In the genomic region with DNA sequence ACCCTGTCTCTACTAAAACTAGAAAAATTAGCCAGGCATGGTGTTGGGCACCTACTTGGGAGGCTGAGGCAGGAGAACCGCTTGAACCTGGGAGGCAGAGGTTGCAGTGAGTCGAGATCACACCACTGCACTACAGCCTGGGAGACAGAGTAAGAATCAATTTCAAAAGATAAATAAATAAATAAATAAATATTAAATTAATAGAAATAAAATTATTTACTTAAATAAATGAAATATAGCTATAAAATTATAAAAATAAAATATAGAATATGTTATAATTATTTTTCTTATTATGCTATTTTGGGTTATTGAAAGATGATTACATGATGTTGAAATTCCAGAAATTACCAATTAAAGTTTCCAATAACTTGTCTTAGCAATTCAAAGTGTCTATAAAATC, we compare ENCODE assay signal across 1 cellular context.
TF ChIP-seq lines count a peak whose summit lies in the region.

No MANE protein-coding gene starts in this region.

TF ChIP-seq in GM23338, 12 proteins besides CTCF, POLR2A, EP300 and RAD21 (continued from another document):
- TF ChIP-seq, protein P1, sequence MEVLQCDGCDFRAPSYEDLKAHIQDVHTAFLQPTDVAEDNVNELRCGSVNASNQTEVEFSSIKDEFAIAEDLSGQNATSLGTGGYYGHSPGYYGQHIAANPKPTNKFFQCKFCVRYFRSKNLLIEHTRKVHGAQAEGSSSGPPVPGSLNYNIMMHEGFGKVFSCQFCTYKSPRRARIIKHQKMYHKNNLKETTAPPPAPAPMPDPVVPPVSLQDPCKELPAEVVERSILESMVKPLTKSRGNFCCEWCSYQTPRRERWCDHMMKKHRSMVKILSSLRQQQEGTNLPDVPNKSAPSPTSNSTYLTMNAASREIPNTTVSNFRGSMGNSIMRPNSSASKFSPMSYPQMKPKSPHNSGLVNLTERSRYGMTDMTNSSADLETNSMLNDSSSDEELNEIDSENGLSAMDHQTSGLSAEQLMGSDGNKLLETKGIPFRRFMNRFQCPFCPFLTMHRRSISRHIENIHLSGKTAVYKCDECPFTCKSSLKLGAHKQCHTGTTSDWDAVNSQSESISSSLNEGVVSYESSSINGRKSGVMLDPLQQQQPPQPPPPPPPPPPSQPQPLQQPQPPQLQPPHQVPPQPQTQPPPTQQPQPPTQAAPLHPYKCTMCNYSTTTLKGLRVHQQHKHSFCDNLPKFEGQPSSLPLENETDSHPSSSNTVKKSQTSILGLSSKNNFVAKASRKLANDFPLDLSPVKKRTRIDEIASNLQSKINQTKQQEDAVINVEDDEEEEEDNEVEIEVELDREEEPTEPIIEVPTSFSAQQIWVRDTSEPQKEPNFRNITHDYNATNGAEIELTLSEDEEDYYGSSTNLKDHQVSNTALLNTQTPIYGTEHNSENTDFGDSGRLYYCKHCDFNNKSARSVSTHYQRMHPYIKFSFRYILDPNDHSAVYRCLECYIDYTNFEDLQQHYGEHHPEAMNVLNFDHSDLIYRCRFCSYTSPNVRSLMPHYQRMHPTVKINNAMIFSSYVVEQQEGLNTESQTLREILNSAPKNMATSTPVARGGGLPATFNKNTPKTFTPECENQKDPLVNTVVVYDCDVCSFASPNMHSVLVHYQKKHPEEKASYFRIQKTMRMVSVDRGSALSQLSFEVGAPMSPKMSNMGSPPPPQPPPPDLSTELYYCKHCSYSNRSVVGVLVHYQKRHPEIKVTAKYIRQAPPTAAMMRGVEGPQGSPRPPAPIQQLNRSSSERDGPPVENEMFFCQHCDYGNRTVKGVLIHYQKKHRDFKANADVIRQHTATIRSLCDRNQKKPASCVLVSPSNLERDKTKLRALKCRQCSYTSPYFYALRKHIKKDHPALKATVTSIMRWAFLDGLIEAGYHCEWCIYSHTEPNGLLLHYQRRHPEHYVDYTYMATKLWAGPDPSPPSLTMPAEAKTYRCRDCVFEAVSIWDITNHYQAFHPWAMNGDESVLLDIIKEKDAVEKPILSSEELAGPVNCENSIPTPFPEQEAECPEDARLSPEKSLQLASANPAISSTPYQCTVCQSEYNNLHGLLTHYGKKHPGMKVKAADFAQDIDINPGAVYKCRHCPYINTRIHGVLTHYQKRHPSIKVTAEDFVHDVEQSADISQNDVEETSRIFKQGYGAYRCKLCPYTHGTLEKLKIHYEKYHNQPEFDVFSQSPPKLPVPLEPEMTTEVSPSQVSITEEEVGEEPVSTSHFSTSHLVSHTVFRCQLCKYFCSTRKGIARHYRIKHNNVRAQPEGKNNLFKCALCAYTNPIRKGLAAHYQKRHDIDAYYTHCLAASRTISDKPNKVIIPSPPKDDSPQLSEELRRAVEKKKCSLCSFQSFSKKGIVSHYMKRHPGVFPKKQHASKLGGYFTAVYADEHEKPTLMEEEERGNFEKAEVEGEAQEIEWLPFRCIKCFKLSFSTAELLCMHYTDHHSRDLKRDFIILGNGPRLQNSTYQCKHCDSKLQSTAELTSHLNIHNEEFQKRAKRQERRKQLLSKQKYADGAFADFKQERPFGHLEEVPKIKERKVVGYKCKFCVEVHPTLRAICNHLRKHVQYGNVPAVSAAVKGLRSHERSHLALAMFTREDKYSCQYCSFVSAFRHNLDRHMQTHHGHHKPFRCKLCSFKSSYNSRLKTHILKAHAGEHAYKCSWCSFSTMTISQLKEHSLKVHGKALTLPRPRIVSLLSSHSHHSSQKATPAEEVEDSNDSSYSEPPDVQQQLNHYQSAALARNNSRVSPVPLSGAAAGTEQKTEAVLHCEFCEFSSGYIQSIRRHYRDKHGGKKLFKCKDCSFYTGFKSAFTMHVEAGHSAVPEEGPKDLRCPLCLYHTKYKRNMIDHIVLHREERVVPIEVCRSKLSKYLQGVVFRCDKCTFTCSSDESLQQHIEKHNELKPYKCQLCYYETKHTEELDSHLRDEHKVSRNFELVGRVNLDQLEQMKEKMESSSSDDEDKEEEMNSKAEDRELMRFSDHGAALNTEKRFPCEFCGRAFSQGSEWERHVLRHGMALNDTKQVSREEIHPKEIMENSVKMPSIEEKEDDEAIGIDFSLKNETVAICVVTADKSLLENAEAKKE (CRISPR knock-in tag; IDR thresholded peaks at IDR 0.05), result no peak
- TF ChIP-seq CREB1 (CRISPR knock-in tag; IDR thresholded peaks at IDR 0.05; ENCODE audit: low read depth) (no peak), POLR2AphosphoS5 (IDR thresholded peaks at IDR 0.05; ENCODE audit: low read depth) (no peak), ZNF331 (CRISPR knock-in tag; IDR thresholded peaks at IDR 0.05; ENCODE audit: low read depth) (no peak), EZH2phosphoT487 (IDR thresholded peaks at IDR 0.05; ENCODE audit: unreplicated experiment) (no peak), JUNB (IDR thresholded peaks at IDR 0.05; ENCODE audit: unreplicated experiment) (no peak), EZH2 (IDR thresholded peaks at IDR 0.05; ENCODE audit: low read depth, unreplicated experiment) (no peak)
- TF ChIP-seq, protein P2, sequence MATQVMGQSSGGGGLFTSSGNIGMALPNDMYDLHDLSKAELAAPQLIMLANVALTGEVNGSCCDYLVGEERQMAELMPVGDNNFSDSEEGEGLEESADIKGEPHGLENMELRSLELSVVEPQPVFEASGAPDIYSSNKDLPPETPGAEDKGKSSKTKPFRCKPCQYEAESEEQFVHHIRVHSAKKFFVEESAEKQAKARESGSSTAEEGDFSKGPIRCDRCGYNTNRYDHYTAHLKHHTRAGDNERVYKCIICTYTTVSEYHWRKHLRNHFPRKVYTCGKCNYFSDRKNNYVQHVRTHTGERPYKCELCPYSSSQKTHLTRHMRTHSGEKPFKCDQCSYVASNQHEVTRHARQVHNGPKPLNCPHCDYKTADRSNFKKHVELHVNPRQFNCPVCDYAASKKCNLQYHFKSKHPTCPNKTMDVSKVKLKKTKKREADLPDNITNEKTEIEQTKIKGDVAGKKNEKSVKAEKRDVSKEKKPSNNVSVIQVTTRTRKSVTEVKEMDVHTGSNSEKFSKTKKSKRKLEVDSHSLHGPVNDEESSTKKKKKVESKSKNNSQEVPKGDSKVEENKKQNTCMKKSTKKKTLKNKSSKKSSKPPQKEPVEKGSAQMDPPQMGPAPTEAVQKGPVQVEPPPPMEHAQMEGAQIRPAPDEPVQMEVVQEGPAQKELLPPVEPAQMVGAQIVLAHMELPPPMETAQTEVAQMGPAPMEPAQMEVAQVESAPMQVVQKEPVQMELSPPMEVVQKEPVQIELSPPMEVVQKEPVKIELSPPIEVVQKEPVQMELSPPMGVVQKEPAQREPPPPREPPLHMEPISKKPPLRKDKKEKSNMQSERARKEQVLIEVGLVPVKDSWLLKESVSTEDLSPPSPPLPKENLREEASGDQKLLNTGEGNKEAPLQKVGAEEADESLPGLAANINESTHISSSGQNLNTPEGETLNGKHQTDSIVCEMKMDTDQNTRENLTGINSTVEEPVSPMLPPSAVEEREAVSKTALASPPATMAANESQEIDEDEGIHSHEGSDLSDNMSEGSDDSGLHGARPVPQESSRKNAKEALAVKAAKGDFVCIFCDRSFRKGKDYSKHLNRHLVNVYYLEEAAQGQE (IDR thresholded peaks at IDR 0.05; ENCODE audit: unreplicated experiment), result no peak
- TF ChIP-seq, protein P3, sequence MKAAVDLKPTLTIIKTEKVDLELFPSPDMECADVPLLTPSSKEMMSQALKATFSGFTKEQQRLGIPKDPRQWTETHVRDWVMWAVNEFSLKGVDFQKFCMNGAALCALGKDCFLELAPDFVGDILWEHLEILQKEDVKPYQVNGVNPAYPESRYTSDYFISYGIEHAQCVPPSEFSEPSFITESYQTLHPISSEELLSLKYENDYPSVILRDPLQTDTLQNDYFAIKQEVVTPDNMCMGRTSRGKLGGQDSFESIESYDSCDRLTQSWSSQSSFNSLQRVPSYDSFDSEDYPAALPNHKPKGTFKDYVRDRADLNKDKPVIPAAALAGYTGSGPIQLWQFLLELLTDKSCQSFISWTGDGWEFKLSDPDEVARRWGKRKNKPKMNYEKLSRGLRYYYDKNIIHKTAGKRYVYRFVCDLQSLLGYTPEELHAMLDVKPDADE (IDR thresholded peaks at IDR 0.05), result no peak
